ENCODE assay signal across 2 cellular contexts in the genomic region with DNA sequence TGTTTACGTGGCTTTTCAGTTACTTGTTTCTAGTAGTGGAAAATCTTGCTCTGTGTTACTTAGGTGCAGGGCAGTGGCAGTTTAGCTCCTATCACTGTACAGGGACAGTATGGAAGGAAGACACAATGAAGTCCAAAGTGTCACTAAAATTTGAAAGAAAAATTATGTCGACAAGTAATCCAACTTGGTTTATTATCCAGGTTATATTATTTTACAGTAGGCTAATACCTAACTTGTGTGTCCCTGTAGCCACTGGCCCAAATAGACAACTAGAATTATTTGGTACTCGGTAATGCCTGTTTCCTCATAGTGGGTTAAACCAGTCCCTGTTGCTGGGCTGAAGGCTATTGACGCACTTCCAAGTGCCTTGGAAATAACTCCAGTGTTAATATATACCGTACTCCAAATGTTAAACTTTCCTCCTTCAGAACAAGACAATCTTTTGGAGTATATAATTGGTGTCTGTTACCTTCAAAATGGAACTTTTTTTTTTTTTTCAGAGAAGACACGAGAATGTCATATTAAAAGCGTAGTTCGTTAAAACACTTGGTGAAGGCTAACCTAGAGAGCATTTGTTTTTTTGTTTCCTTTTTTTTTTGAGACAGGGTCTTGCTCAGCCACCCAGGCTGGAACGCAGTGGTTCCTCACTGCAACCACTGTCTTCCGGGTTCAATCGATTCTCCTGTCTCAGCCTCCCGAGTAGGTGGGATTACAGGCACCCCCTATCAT.
A peak's percentile ranks its signal among the peaks of the same experiment; 100 is the strongest.
TF ChIP-seq lines count a peak whose summit lies in the region.

No MANE protein-coding gene starts in this region.

TF ChIP-seq in IMR-90, 13 proteins besides CTCF, POLR2A, EP300 and RAD21:
- TF ChIP-seq SMC3 (IDR thresholded peaks at IDR 0.05; ENCODE audit: low read depth, low read length) (no peak), BHLHE40 (IDR thresholded peaks at IDR 0.05; ENCODE audit: low read depth, low read length) (no peak), CEBPB (IDR thresholded peaks at IDR 0.05; ENCODE audit: low read depth, low read length) (no peak)

TF ChIP-seq in K562, 482 proteins besides CTCF, POLR2A, EP300 and RAD21:
- TF ChIP-seq ZSCAN29 (IDR thresholded peaks at IDR 0.05), result peak; percentile 68; the same call in 1 of the 2 replicates
- TF ChIP-seq, protein P1, sequence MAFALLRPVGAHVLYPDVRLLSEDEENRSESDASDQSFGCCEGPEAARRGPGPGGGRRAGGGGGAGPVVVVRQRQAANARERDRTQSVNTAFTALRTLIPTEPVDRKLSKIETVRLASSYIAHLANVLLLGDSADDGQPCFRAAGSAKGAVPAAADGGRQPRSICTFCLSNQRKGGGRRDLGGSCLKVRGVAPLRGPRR (CRISPR knock-in tag; IDR thresholded peaks at IDR 0.05), result no peak
- TF ChIP-seq SIRT6 (IDR thresholded peaks at IDR 0.05; ENCODE audit: low read depth, low read length), result no peak
- TF ChIP-seq, protein P2, sequence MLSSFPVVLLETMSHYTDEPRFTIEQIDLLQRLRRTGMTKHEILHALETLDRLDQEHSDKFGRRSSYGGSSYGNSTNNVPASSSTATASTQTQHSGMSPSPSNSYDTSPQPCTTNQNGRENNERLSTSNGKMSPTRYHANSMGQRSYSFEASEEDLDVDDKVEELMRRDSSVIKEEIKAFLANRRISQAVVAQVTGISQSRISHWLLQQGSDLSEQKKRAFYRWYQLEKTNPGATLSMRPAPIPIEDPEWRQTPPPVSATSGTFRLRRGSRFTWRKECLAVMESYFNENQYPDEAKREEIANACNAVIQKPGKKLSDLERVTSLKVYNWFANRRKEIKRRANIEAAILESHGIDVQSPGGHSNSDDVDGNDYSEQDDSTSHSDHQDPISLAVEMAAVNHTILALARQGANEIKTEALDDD (IDR thresholded peaks at IDR 0.05), result peak; percentile 71
- TF ChIP-seq ZNF408 (CRISPR knock-in tag; IDR thresholded peaks at IDR 0.05; ENCODE audit: low read depth), result no peak
- TF ChIP-seq, protein P3, sequence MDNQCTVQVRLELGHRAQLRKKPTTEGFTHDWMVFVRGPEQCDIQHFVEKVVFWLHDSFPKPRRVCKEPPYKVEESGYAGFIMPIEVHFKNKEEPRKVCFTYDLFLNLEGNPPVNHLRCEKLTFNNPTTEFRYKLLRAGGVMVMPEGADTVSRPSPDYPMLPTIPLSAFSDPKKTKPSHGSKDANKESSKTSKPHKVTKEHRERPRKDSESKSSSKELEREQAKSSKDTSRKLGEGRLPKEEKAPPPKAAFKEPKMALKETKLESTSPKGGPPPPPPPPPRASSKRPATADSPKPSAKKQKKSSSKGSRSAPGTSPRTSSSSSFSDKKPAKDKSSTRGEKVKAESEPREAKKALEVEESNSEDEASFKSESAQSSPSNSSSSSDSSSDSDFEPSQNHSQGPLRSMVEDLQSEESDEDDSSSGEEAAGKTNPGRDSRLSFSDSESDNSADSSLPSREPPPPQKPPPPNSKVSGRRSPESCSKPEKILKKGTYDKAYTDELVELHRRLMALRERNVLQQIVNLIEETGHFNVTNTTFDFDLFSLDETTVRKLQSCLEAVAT (IDR thresholded peaks at IDR 0.05), result 0 out of 4 replicates have a peak, but pooled peaks of 1 of the 2 experiments have one; percentile 13
